9 cellular contexts compared by ENCODE assay signal in genomic region chr2:46471-47345, GRCh38. TPM values are rescaled to one million over a fixed set of nuclear protein-coding genes. Genes with fewer than 3 reads are reported as not detected.
A peak's percentile ranks its signal among the peaks of the same experiment; 100 is the strongest.
DNase-seq lines count a peak whose midpoint lies in the region; ATAC-seq lines count a peak whose summit lies in the region.
"Had no signal": no experiment of that assay in that cellular context is flagged by ENCODE, and none has a peak within 500 bp of the region (broad histone marks: within the 10 kb centered on the region; RNA-seq: fewer than 3 reads in every experiment).

TSS of gene FAM110C (minus strand) at chr2:46505. CDS start at chr2:46385, 120 bp downstream.

- ATAC-seq in esophagus mucosa, result peak; percentile 90

- DNase-seq in DMS 273 (lab: John Stamatoyannopoulos, UW; ENCODE audit: unreplicated experiment) (peak; percentile 31), DMS 273 treated with DMSO at 0.1 percent for 48 hours (lab: John Stamatoyannopoulos, UW) (no peak), activated T-cell treated with anti-CD3 and anti-CD28 coated beads for 1 hour (ENCODE audit: low read depth) (peak; percentile 33), HuH-7 (ENCODE audit: low spot score) (no peak), SW 1271 (lab: John Stamatoyannopoulos, UW) (no peak)

- H3K27me3 ChIP-seq in mucosa of stomach (ENCODE audit: control insufficient read depth, insufficient read depth, low read length) (peaks cover 3% of the 10 kb centered on the region), stomach smooth muscle (ENCODE audit: control insufficient read depth in 1 of 2, insufficient read depth in 2 of 2, low read length in 2 of 2) (peaks cover 24 to 35% of the 10 kb centered on the region in 2 donors)

- H3K9ac ChIP-seq in mucosa of stomach (ENCODE audit: low read length) (peak within 1 kb of the TSS; percentile 82), stomach smooth muscle (ENCODE audit: low read length in 2 of 2) (no peak within 1 kb of the TSS)

- no peaks in the 10 kb centered on the region for H3K36me3 ChIP-seq in mucosa of stomach (ENCODE audit: control insufficient read depth, insufficient read depth, low read length)
- no peaks in the 10 kb centered on the region for H3K36me3 ChIP-seq in stomach smooth muscle (ENCODE audit: control insufficient read depth in 2 of 2, insufficient read depth in 2 of 2, low read length in 2 of 2)
- H3K36me3 ChIP-seq: SJSA1 had no signal

- no peak within 1 kb of the TSS for H3K27ac ChIP-seq in stomach smooth muscle (ENCODE audit: low read length)
- H3K27ac ChIP-seq: SJSA1 had no signal

- H3K9me3 ChIP-seq in mucosa of stomach (ENCODE audit: control insufficient read depth, low read length), result no peaks in the 10 kb centered on the region
- peaks cover 0 to 3% of the 10 kb centered on the region in 2 donors for H3K9me3 ChIP-seq in stomach smooth muscle (ENCODE audit: control insufficient read depth in 2 of 2, low read length in 2 of 2)
- H3K9me3 ChIP-seq: SJSA1 had no signal

- H3K4me3 ChIP-seq in mucosa of stomach (ENCODE audit: low read length) (peak within 1 kb of the TSS; percentile 66), stomach smooth muscle (ENCODE audit: low read length in 2 of 2) (peak within 1 kb of the TSS; percentile 43 to 65)
- H3K4me3 ChIP-seq: SJSA1 had no signal

- H3K4me1 ChIP-seq in mucosa of stomach (ENCODE audit: control insufficient read depth, insufficient read depth, low read length) (peaks cover 7% of the 10 kb centered on the region), stomach smooth muscle (ENCODE audit: control insufficient read depth, insufficient read depth, low read length) (peaks cover 13% of the 10 kb centered on the region)

RNA-seq across cellular contexts. Expression of gene FAM110C, which starts in this region (rescaled TPM):
- total RNA-seq in esophagus mucosa, result 44.3 TPM
- total RNA-seq: SJSA1 had no signal

Comparison
In these comparisons a context has a peak if more than half of its experiments do, and no peak if none do; other contexts are left out.
1. DNase-seq: peak in DMS 273 (single experiment) and activated T-cell treated with anti-CD3 and anti-CD28 coated beads for 1 hour (single experiment); none in DMS 273 treated with DMSO at 0.1 percent for 48 hours (single experiment), HuH-7 (single experiment) and SW 1271 (0 of 2).